Comparison of ENCODE assay signal across 1 cellular context in genomic region chr1:2496087-2496622, GRCh38.
TF ChIP-seq lines count a peak whose summit lies in the region.

No MANE protein-coding gene starts in this region.

TF ChIP-seq in HepG2, 621 proteins besides CTCF, POLR2A, EP300 and RAD21 (continued from another document and continues in another):
- TF ChIP-seq ZBTB34 (CRISPR knock-in tag; IDR thresholded peaks at IDR 0.05): no peak
- TF ChIP-seq IKZF4 (CRISPR knock-in tag; IDR thresholded peaks at IDR 0.05; ENCODE audit: borderline replicate concordance, low read depth, not compliant biosample characterization): no peak
- no peak for TF ChIP-seq MLXIP (CRISPR knock-in tag; IDR thresholded peaks at IDR 0.05; ENCODE audit: borderline replicate concordance)
- TF ChIP-seq CCDC6 (CRISPR knock-in tag; IDR thresholded peaks at IDR 0.05): no peak
- no peak for TF ChIP-seq TCF12 (IDR thresholded peaks at IDR 0.05)
- no peak for TF ChIP-seq TCF12 (CRISPR knock-in tag; IDR thresholded peaks at IDR 0.05)
- TF ChIP-seq FOXK1 (CRISPR knock-in tag; IDR thresholded peaks at IDR 0.05; ENCODE audit: borderline replicate concordance, low read depth): no peak
- peak; percentile 18; the same call in 1 of the 2 replicates for TF ChIP-seq NFKB2 (CRISPR knock-in tag; IDR thresholded peaks at IDR 0.05; ENCODE audit: borderline replicate concordance)
- no peak for TF ChIP-seq ZNF335 (CRISPR knock-in tag; IDR thresholded peaks at IDR 0.05)
- TF ChIP-seq NFKBIZ (CRISPR knock-in tag; IDR thresholded peaks at IDR 0.05): no peak
- TF ChIP-seq ZNF136 (CRISPR knock-in tag; IDR thresholded peaks at IDR 0.05; ENCODE audit: low read depth): no peak
- no peak for TF ChIP-seq JUN (CRISPR knock-in tag; IDR thresholded peaks at IDR 0.05)
- TF ChIP-seq, protein P1, sequence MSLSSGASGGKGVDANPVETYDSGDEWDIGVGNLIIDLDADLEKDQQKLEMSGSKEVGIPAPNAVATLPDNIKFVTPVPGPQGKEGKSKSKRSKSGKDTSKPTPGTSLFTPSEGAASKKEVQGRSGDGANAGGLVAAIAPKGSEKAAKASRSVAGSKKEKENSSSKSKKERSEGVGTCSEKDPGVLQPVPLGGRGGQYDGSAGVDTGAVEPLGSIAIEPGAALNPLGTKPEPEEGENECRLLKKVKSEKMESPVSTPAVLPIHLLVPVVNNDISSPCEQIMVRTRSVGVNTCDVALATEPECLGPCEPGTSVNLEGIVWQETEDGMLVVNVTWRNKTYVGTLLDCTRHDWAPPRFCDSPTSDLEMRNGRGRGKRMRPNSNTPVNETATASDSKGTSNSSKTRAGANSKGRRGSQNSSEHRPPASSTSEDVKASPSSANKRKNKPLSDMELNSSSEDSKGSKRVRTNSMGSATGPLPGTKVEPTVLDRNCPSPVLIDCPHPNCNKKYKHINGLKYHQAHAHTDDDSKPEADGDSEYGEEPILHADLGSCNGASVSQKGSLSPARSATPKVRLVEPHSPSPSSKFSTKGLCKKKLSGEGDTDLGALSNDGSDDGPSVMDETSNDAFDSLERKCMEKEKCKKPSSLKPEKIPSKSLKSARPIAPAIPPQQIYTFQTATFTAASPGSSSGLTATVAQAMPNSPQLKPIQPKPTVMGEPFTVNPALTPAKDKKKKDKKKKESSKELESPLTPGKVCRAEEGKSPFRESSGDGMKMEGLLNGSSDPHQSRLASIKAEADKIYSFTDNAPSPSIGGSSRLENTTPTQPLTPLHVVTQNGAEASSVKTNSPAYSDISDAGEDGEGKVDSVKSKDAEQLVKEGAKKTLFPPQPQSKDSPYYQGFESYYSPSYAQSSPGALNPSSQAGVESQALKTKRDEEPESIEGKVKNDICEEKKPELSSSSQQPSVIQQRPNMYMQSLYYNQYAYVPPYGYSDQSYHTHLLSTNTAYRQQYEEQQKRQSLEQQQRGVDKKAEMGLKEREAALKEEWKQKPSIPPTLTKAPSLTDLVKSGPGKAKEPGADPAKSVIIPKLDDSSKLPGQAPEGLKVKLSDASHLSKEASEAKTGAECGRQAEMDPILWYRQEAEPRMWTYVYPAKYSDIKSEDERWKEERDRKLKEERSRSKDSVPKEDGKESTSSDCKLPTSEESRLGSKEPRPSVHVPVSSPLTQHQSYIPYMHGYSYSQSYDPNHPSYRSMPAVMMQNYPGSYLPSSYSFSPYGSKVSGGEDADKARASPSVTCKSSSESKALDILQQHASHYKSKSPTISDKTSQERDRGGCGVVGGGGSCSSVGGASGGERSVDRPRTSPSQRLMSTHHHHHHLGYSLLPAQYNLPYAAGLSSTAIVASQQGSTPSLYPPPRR (CRISPR knock-in tag; IDR thresholded peaks at IDR 0.05; ENCODE audit: borderline replicate concordance): no peak
- TF ChIP-seq SP140L (CRISPR knock-in tag; IDR thresholded peaks at IDR 0.05; ENCODE audit: borderline replicate concordance): no peak
- peak; percentile 69 for TF ChIP-seq HNF4A (CRISPR knock-in tag; IDR thresholded peaks at IDR 0.05)
- TF ChIP-seq, protein P2, sequence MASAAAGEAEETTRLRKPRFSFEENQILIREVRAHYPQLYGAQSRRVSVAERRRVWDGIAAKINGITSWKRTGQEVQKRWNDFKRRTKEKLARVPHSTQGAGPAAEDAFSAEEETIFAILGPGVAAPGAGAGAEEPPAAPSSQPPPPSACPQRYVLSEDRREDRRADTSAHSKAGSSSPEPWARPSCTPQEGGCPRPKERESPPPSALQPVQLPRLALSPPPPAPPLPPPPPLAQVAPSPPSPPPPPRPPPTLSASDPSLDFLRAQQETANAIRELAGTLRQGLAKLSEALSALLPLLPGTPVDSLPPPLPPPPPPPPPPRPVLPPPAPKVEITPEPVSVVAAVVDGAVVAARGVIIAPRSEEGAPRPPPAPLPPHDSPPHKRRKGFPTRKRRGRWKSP (CRISPR knock-in tag; IDR thresholded peaks at IDR 0.05): no peak
- no peak for TF ChIP-seq AKNA (CRISPR knock-in tag; IDR thresholded peaks at IDR 0.05; ENCODE audit: borderline replicate concordance)
- TF ChIP-seq, protein P3, sequence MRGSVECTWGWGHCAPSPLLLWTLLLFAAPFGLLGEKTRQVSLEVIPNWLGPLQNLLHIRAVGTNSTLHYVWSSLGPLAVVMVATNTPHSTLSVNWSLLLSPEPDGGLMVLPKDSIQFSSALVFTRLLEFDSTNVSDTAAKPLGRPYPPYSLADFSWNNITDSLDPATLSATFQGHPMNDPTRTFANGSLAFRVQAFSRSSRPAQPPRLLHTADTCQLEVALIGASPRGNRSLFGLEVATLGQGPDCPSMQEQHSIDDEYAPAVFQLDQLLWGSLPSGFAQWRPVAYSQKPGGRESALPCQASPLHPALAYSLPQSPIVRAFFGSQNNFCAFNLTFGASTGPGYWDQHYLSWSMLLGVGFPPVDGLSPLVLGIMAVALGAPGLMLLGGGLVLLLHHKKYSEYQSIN (CRISPR knock-in tag; IDR thresholded peaks at IDR 0.05; ENCODE audit: borderline replicate concordance): no peak
- TF ChIP-seq GATAD1 (CRISPR knock-in tag; IDR thresholded peaks at IDR 0.05): no peak
- no peak for TF ChIP-seq MBD4 (IDR thresholded peaks at IDR 0.05; ENCODE audit: borderline replicate concordance, low read length)
- TF ChIP-seq ZFP36L1 (CRISPR knock-in tag; IDR thresholded peaks at IDR 0.05): 0 out of 2 replicates have a peak, but pooled peaks have one; percentile 33
- TF ChIP-seq, protein P4, sequence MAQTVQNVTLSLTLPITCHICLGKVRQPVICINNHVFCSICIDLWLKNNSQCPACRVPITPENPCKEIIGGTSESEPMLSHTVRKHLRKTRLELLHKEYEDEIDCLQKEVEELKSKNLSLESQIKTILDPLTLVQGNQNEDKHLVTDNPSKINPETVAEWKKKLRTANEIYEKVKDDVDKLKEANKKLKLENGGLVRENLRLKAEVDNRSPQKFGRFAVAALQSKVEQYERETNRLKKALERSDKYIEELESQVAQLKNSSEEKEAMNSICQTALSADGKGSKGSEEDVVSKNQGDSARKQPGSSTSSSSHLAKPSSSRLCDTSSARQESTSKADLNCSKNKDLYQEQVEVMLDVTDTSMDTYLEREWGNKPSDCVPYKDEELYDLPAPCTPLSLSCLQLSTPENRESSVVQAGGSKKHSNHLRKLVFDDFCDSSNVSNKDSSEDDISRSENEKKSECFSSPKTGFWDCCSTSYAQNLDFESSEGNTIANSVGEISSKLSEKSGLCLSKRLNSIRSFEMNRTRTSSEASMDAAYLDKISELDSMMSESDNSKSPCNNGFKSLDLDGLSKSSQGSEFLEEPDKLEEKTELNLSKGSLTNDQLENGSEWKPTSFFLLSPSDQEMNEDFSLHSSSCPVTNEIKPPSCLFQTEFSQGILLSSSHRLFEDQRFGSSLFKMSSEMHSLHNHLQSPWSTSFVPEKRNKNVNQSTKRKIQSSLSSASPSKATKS (CRISPR knock-in tag; IDR thresholded peaks at IDR 0.05): no peak
- TF ChIP-seq ZNF788 (CRISPR knock-in tag; IDR thresholded peaks at IDR 0.05; ENCODE audit: borderline replicate concordance): no peak
- no peak for TF ChIP-seq RFXANK (CRISPR knock-in tag; IDR thresholded peaks at IDR 0.05)
- TF ChIP-seq ZNF766 (CRISPR knock-in tag; IDR thresholded peaks at IDR 0.05; ENCODE audit: borderline replicate concordance): peak; percentile 55; the same call in 1 of the 2 replicates
- 0 out of 2 replicates have a peak, but pooled peaks have one; percentile 28 for TF ChIP-seq BRCA1 (CRISPR knock-in tag; IDR thresholded peaks at IDR 0.05)
- TF ChIP-seq FOXP4 (CRISPR knock-in tag; IDR thresholded peaks at IDR 0.05): no peak
- no peak for TF ChIP-seq KDM3A (CRISPR knock-in tag; IDR thresholded peaks at IDR 0.05; ENCODE audit: low read depth)
- TF ChIP-seq ZNF543 (CRISPR knock-in tag; IDR thresholded peaks at IDR 0.05): no peak
- TF ChIP-seq ISL2 (CRISPR knock-in tag; IDR thresholded peaks at IDR 0.05): no peak
- no peak for TF ChIP-seq ZNF720 (CRISPR knock-in tag; IDR thresholded peaks at IDR 0.05)
- peak; percentile 50 for TF ChIP-seq JUNB (CRISPR knock-in tag; IDR thresholded peaks at IDR 0.05; ENCODE audit: borderline replicate concordance)
- no peak for TF ChIP-seq CENPX (CRISPR knock-in tag; IDR thresholded peaks at IDR 0.05)
- no peak for TF ChIP-seq ZNF709 (CRISPR knock-in tag; IDR thresholded peaks at IDR 0.05)
- no peak for TF ChIP-seq SMARCC2 (IDR thresholded peaks at IDR 0.05)
- TF ChIP-seq CBFB (CRISPR knock-in tag; IDR thresholded peaks at IDR 0.05): no peak
- TF ChIP-seq ZNF451 (CRISPR knock-in tag; IDR thresholded peaks at IDR 0.05): no peak
- TF ChIP-seq ZNF577 (CRISPR knock-in tag; IDR thresholded peaks at IDR 0.05; ENCODE audit: borderline replicate concordance, low read depth): no peak
- no peak for TF ChIP-seq STAT5B (CRISPR knock-in tag; IDR thresholded peaks at IDR 0.05)
